Comparison of ENCODE assay signal across 8 cellular contexts in genomic region chr12:10235761-10236631, GRCh38. TPM values are rescaled to one million over a fixed set of nuclear protein-coding genes. Genes with fewer than 3 reads are reported as not detected.
DNase-seq lines count a peak whose midpoint lies in the region; ATAC-seq and TF ChIP-seq lines count a peak whose summit lies in the region.

No MANE protein-coding gene starts in this region.

- H3K23ac ChIP-seq in neuronal stem cell (ENCODE audit: low read depth, low read length, poor library complexity): no peak overlapping the region

- no peak overlapping the region for H2BK120ac ChIP-seq in neuronal stem cell (ENCODE audit: low read depth, low read length)

- peak; percentile 67 for TF ChIP-seq CTCF in GM12865 (IDR thresholded peaks at IDR 0.05; ENCODE audit: insufficient read depth, low read depth, low read length, missing control alignments)
- TF ChIP-seq CTCF in fibroblast of pulmonary artery (IDR thresholded peaks at IDR 0.05; ENCODE audit: low read length, missing control alignments): peak; percentile 82
- TF ChIP-seq CTCF in omental fat pad (IDR thresholded peaks at IDR 0.05): peak in 2 of 3 donors; percentile 56 to 62

- H2BK5ac ChIP-seq in neuronal stem cell (ENCODE audit: low read length): no peak overlapping the region

- no peak overlapping the region for H3K4me3 ChIP-seq in GM12865 (ENCODE audit: low read depth, low read length)
- H3K4me3 ChIP-seq in fibroblast of pulmonary artery (replicated peaks; ENCODE audit: low read depth, low read length): no peak overlapping the region
- H3K4me3 ChIP-seq in neuronal stem cell (ENCODE audit: low read length in 2 of 2): no peak overlapping the region

- H3K4me1 ChIP-seq in neuronal stem cell (ENCODE audit: control insufficient read depth in 2 of 2, insufficient read depth in 1 of 2, low read depth in 1 of 2, low read length in 2 of 2): no peaks in the 10 kb centered on the region

- no peaks in the 10 kb centered on the region for H3K36me3 ChIP-seq in neuronal stem cell (replicated peaks in 1 of 2; ENCODE audit: control insufficient read depth in 2 of 2, insufficient read depth in 2 of 2, low read length in 2 of 2)

- H3K14ac ChIP-seq in neuronal stem cell (ENCODE audit: low read length): no peak overlapping the region

- in situ Hi-C loops in ACHN (cut with HindIII; ENCODE audit: low pct_ligation_motif_present, low pct_unique_long_range_greater_than_20kb, low sequenced_read_pairs): no loop called here

- H3K4ac ChIP-seq in neuronal stem cell (ENCODE audit: low read length): no peak overlapping the region

- H3K18ac ChIP-seq in neuronal stem cell (ENCODE audit: low read length): no peak overlapping the region

- no peak overlapping the region for H2BK15ac ChIP-seq in neuronal stem cell (ENCODE audit: low read length)

- no peak overlapping the region for H2AK5ac ChIP-seq in neuronal stem cell (ENCODE audit: low read depth, low read length)

- no peak overlapping the region for H3K4me2 ChIP-seq in neuronal stem cell (ENCODE audit: insufficient read depth, low read length, poor library complexity, severe bottlenecking)

- no peaks in the 10 kb centered on the region for H3K27me3 ChIP-seq in neuronal stem cell (ENCODE audit: control insufficient read depth in 3 of 3, insufficient read depth in 3 of 3, low read depth in 1 of 3, low read length in 3 of 3)

- H3K27ac ChIP-seq in neuronal stem cell (replicated peaks; ENCODE audit: low read length): no peak overlapping the region

- ATAC-seq in omental fat pad (ENCODE audit: low FRiP score) (peak; percentile 75), GM19463 (IDR thresholded peaks at IDR 0.05; ENCODE audit: unreplicated experiment) (no peak)

- WGBS in neuronal stem cell (ENCODE audit: extremely low coverage in 2 of 2, insufficient read length in 2 of 2, insufficient replicate concordance in 1 of 2), 2 donors: no CpG with 5 or more reads among the region's 4 CpGs

- H3K79me1 ChIP-seq in neuronal stem cell (ENCODE audit: low read depth, low read length): no peaks in the 10 kb centered on the region

- no peak overlapping the region for H3K9ac ChIP-seq in neuronal stem cell (ENCODE audit: low read depth, low read length, poor library complexity)

- H4K91ac ChIP-seq in neuronal stem cell (ENCODE audit: low read depth, low read length, poor library complexity): no peak overlapping the region

- H4K8ac ChIP-seq in neuronal stem cell (ENCODE audit: low read depth, low read length): no peak overlapping the region

- DNase-seq in ACHN: peak; percentile 64
- DNase-seq in GM12865 (ENCODE audit: low read depth): peak; percentile 60
- DNase-seq in NCI-H226: peak; percentile 10
- DNase-seq in activated T-cell treated with anti-CD3 and anti-CD28 coated beads for 1 hour (ENCODE audit: low read depth): peak; percentile 26
- peak; percentile 62 for DNase-seq in fibroblast of pulmonary artery (ENCODE audit: low read depth)
- no peak for DNase-seq in omental fat pad (ENCODE audit: low spot score)
- no peak for DNase-seq in neuronal stem cell (ENCODE audit: low spot score)

- H2BK12ac ChIP-seq in neuronal stem cell (ENCODE audit: low read length): no peak overlapping the region

- H3K9me3 ChIP-seq in neuronal stem cell (replicated peaks in 1 of 2; ENCODE audit: control insufficient read depth in 2 of 2, insufficient read depth in 1 of 2, low read depth in 1 of 2, low read length in 2 of 2): peaks cover 4 to 6% of the 10 kb centered on the region in 2 donors

- H2AFZ ChIP-seq in neuronal stem cell (ENCODE audit: low read length): no peak overlapping the region

RNA-seq across cellular contexts. Expression of gene GABARAPL1, which starts 23.3 kb away (rescaled TPM):
- total RNA-seq in omental fat pad: 100 to 1,000 TPM; 165 to 335 (median 268) TPM
- 35.2 TPM for polyA plus RNA-seq in neuronal stem cell (2013, experiment 1 of 2)
- polyA plus RNA-seq in neuronal stem cell (2013, experiment 2 of 2): 35.9 TPM

RNA-seq across cellular contexts. Expression of gene TMEM52B, which starts 57.2 kb away (rescaled TPM):
- under 1 TPM in 2 of 4 donors, not detected in 2; 0.09 to 0.84 TPM for total RNA-seq in omental fat pad
- not detected for polyA plus RNA-seq in neuronal stem cell (2013, experiment 1 of 2)
- not detected for polyA plus RNA-seq in neuronal stem cell (2013, experiment 2 of 2)

Comparison
In these comparisons a context has a peak if more than half of its experiments do, and no peak if none do; other contexts are left out.
1. DNase-seq: peak in ACHN (single experiment), GM12865 (single experiment), NCI-H226 (single experiment), activated T-cell treated with anti-CD3 and anti-CD28 coated beads for 1 hour (single experiment) and fibroblast of pulmonary artery (single experiment); none in omental fat pad (single experiment) and neuronal stem cell (single experiment).
2. Peak in every context shown above with its lines, with median percentiles within 50 percentile points of each other: CTCF ChIP-seq.